In genomic region chr4:151000747-151001429, GRCh38 we compare ENCODE assay signal across 22 cellular contexts. TPM values are rescaled to one million over a fixed set of nuclear protein-coding genes. Genes with fewer than 3 reads are reported as not detected.
DNase-seq lines count a peak whose midpoint lies in the region; ATAC-seq and TF ChIP-seq lines count a peak whose summit lies in the region.
"Had no signal": no experiment of that assay in that cellular context is flagged by ENCODE, and none has a peak within 500 bp of the region (broad histone marks: within the 10 kb centered on the region; RNA-seq: fewer than 3 reads in every experiment).

No MANE protein-coding gene starts in this region.

- no peaks in the 10 kb centered on the region for H3K27me3 Mint-ChIP-seq in WTC11 (ENCODE audit: low read depth)
- H3K27me3 Mint-ChIP-seq in naive thymus-derived CD4-positive, alpha-beta T cell = no peaks in the 10 kb centered on the region
- no peaks in the 10 kb centered on the region for H3K27me3 Mint-ChIP-seq in stimulated activated naive B cell treated with anti-CD40 and anti-IgM and Interleukin-4, amounts not matched to agents 10 μg/mL and 1 μg/mL and 100 μg/mL, for 72 hours
- H3K27me3 Mint-ChIP-seq: CD4-positive, CD25-positive, alpha-beta regulatory T cell had no signal

- peaks cover 20% of the 10 kb centered on the region for H3K4me1 Mint-ChIP-seq in WTC11
- H3K4me1 Mint-ChIP-seq in naive thymus-derived CD4-positive, alpha-beta T cell = peaks cover 17 to 82% (median 71%) of the 10 kb centered on the region in 7 donors
- peaks cover 21 to 58% of the 10 kb centered on the region in 2 donors for H3K4me1 Mint-ChIP-seq in stimulated activated naive B cell treated with anti-CD40 and anti-IgM and Interleukin-4, amounts not matched to agents 10 μg/mL and 1 μg/mL and 100 μg/mL, for 72 hours

- no peak overlapping the region for H3K27ac ChIP-seq in naive thymus-derived CD4-positive, alpha-beta T cell (ENCODE audit: low read depth, low read length)
- H3K27ac ChIP-seq in uterus = no peak overlapping the region

- no peaks in the 10 kb centered on the region for H3K4me1 ChIP-seq in naive thymus-derived CD4-positive, alpha-beta T cell (ENCODE audit: control insufficient read depth in 2 of 2, insufficient read depth in 2 of 2, low read length in 2 of 2)
- no peaks in the 10 kb centered on the region for H3K4me1 ChIP-seq in uterus
- H3K4me1 ChIP-seq: BE2C had no signal

- POLR2A ChIA-PET in WTC11 (lab: Charles Lee) = no interaction called here
- POLR2A ChIA-PET in naive thymus-derived CD4-positive, alpha-beta T cell (lab: Charles Lee) = no interaction called here

- no peak overlapping the region for H3K4me3 Mint-ChIP-seq in WTC11
- H3K4me3 Mint-ChIP-seq in naive thymus-derived CD4-positive, alpha-beta T cell = peak overlapping the region in 6 of 10 donors; percentile 2 to 71 (median 58)
- H3K4me3 Mint-ChIP-seq in stimulated activated naive B cell treated with anti-CD40 and anti-IgM and Interleukin-4, amounts not matched to agents 10 μg/mL and 1 μg/mL and 100 μg/mL, for 72 hours = no peak overlapping the region
- H3K4me3 Mint-ChIP-seq: HFFc6 had no signal

- H3K4me3 ChIP-seq in naive thymus-derived CD4-positive, alpha-beta T cell (ENCODE audit: low read length) = no peak overlapping the region
- no peak overlapping the region for H3K4me3 ChIP-seq in uterus

- no peak for TF ChIP-seq CTCF in WTC11 (IDR thresholded peaks at IDR 0.05)
- TF ChIP-seq CTCF in uterus (IDR thresholded peaks at IDR 0.05) = no peak

- H3K27me3 ChIP-seq in naive thymus-derived CD4-positive, alpha-beta T cell (ENCODE audit: control insufficient read depth in 2 of 2, insufficient read depth in 2 of 2, low read length in 2 of 2) = no peaks in the 10 kb centered on the region
- no peaks in the 10 kb centered on the region for H3K27me3 ChIP-seq in uterus
- H3K27me3 ChIP-seq: BE2C had no signal

- no peak for TF ChIP-seq POLR2A in uterus (IDR thresholded peaks at IDR 0.05)

- no peaks in the 10 kb centered on the region for H3K9me3 Mint-ChIP-seq in WTC11
- peaks cover 0 to 2% (median 0%) of the 10 kb centered on the region in 11 donors for H3K9me3 Mint-ChIP-seq in naive thymus-derived CD4-positive, alpha-beta T cell
- no peaks in the 10 kb centered on the region for H3K9me3 Mint-ChIP-seq in stimulated activated naive B cell treated with anti-CD40 and anti-IgM and Interleukin-4, amounts not matched to agents 10 μg/mL and 1 μg/mL and 100 μg/mL, for 72 hours
- H3K9me3 Mint-ChIP-seq: CD4-positive, CD25-positive, alpha-beta regulatory T cell; HFFc6 had no signal

- DNase-seq in activated CD8-positive, alpha-beta memory T cell treated with anti-CD3 and anti-CD28 coated beads for 24 hours = peak; percentile 32
- no peak for DNase-seq in activated CD8-positive, alpha-beta memory T cell treated with anti-CD3 and anti-CD28 coated beads, Interleukin-2, amount 50 U/mL, for 4 hours
- DNase-seq in WTC11 (ENCODE audit: low spot score) (no peak), uterus (no peak)
- DNase-seq in naive thymus-derived CD4-positive, alpha-beta T cell = no peak
- DNase-seq in stimulated activated naive B cell treated with anti-CD40 and anti-IgM and Interleukin-4, amounts not matched to agents 10 μg/mL and 1 μg/mL and 100 μg/mL, for 72 hours = no peak
- DNase-seq: BE2C; CD4-positive, CD25-positive, alpha-beta regulatory T cell; COR-L47; DMS153; GDM1; HFFc6; KG1; MV-4-11; NCI-H1417; NCI-H187; NCI-H2107; NCI-H510A; NCI-H774; SHP77 treated with DMSO at 0.1 percent for 48 hours had no signal

- no peaks in the 10 kb centered on the region for H3K9me3 ChIP-seq in naive thymus-derived CD4-positive, alpha-beta T cell (ENCODE audit: control insufficient read depth in 2 of 3, low read length in 3 of 3)
- H3K9me3 ChIP-seq in uterus = no peaks in the 10 kb centered on the region
- H3K9me3 ChIP-seq: BE2C had no signal

- H3K36me3 ChIP-seq in naive thymus-derived CD4-positive, alpha-beta T cell (ENCODE audit: control insufficient read depth in 2 of 3, insufficient read depth in 3 of 3, low read length in 3 of 3) = peaks cover 0 to 3% (median 0%) of the 10 kb centered on the region in 3 experiments
- no peaks in the 10 kb centered on the region for H3K36me3 ChIP-seq in uterus
- H3K36me3 ChIP-seq: BE2C had no signal

- H3K27ac Mint-ChIP-seq in WTC11 = no peak overlapping the region
- H3K27ac Mint-ChIP-seq in naive thymus-derived CD4-positive, alpha-beta T cell = no peak overlapping the region
- peak overlapping the region; percentile 25 for H3K27ac Mint-ChIP-seq in stimulated activated naive B cell treated with anti-CD40 and anti-IgM and Interleukin-4, amounts not matched to agents 10 μg/mL and 1 μg/mL and 100 μg/mL, for 72 hours
- H3K27ac Mint-ChIP-seq: HFFc6 had no signal

- intact Hi-C loops in naive thymus-derived CD4-positive, alpha-beta T cell (cut with micrococcal nuclease) = no loop called here
- intact Hi-C loops in uterus (cut with DNase I; ENCODE audit: low total_unique reads) = no loop called here

- CTCF ChIA-PET in WTC11 (lab: Charles Lee) = no interaction called here
- CTCF ChIA-PET in naive thymus-derived CD4-positive, alpha-beta T cell (lab: Charles Lee) = no interaction called here

- ATAC-seq in WTC11 (peak; percentile 50; the same call in 1 of the 2 replicates), GM21526 (IDR thresholded peaks at IDR 0.05; ENCODE audit: low FRiP score, unreplicated experiment) (no peak)
- no peak for ATAC-seq in naive thymus-derived CD4-positive, alpha-beta T cell
- no peak for ATAC-seq in stimulated activated naive B cell treated with anti-CD40 and anti-IgM and Interleukin-4, amounts not matched to agents 10 μg/mL and 1 μg/mL and 100 μg/mL, for 72 hours (replicated peaks)
- ATAC-seq: HepG2 had no signal

- H3K36me3 Mint-ChIP-seq in WTC11 = peaks cover 10% of the 10 kb centered on the region
- peaks cover 5 to 32% (median 21%) of the 10 kb centered on the region in 5 donors for H3K36me3 Mint-ChIP-seq in naive thymus-derived CD4-positive, alpha-beta T cell
- peaks cover 17 to 37% of the 10 kb centered on the region in 2 donors for H3K36me3 Mint-ChIP-seq in stimulated activated naive B cell treated with anti-CD40 and anti-IgM and Interleukin-4, amounts not matched to agents 10 μg/mL and 1 μg/mL and 100 μg/mL, for 72 hours

TF ChIP-seq in WTC11, 78 proteins besides CTCF, POLR2A, EP300 and RAD21 (continues in another document):
- no peak for TF ChIP-seq ATF2 (CRISPR knock-in tag; IDR thresholded peaks at IDR 0.05; ENCODE audit: borderline replicate concordance, low read depth)
- no peak for TF ChIP-seq FOXJ3 (CRISPR knock-in tag; IDR thresholded peaks at IDR 0.05; ENCODE audit: borderline replicate concordance)
- no peak for TF ChIP-seq FOXP1 (CRISPR knock-in tag; IDR thresholded peaks at IDR 0.05; ENCODE audit: borderline replicate concordance)
- no peak for TF ChIP-seq CREB1 (CRISPR knock-in tag; IDR thresholded peaks at IDR 0.05)
- TF ChIP-seq NR3C1 (CRISPR knock-in tag; conservative IDR thresholded peaks at IDR 0.05; ENCODE audit: low read depth) = no peak
- no peak for TF ChIP-seq ELF4 (CRISPR knock-in tag; IDR thresholded peaks at IDR 0.05; ENCODE audit: low read depth)
- TF ChIP-seq TP53 (CRISPR knock-in tag; IDR thresholded peaks at IDR 0.05) = no peak
- no peak for TF ChIP-seq E2F5 (CRISPR knock-in tag; IDR thresholded peaks at IDR 0.05)
- TF ChIP-seq HMGXB4 (CRISPR knock-in tag; IDR thresholded peaks at IDR 0.05) = no peak
- no peak for TF ChIP-seq GABPB1 (CRISPR knock-in tag; IDR thresholded peaks at IDR 0.05)

RNA-seq across cellular contexts. Expression of gene LRBA, which starts 14.2 kb away (rescaled TPM):
- total RNA-seq in WTC11 (2021) (69.1 to 74.9 TPM (median 69.6 TPM) in 3 replicates), uterus (100 to 1,000 TPM in 1 of 4 donors, 10 to 100 TPM in 3; 32.0 to 126 (median 41.7) TPM)
- total RNA-seq in naive thymus-derived CD4-positive, alpha-beta T cell = 10 to 100 TPM; 51.2 to 71.4 (median 62.9) TPM
- polyA plus RNA-seq in naive thymus-derived CD4-positive, alpha-beta T cell = 10 to 100 TPM; 20.8 to 23.9 TPM

Comparison
In these comparisons a context has a peak if more than half of its experiments do, and no peak if none do; other contexts are left out.
1. H3K4me3 Mint-ChIP-seq: peak in naive thymus-derived CD4-positive, alpha-beta T cell (6 of 10); none in WTC11 (single experiment) and stimulated activated naive B cell treated with anti-CD40 and anti-IgM and Interleukin-4, amounts not matched to agents 10 μg/mL and 1 μg/mL and 100 μg/mL, for 72 hours (0 of 2).